In the genomic region with DNA sequence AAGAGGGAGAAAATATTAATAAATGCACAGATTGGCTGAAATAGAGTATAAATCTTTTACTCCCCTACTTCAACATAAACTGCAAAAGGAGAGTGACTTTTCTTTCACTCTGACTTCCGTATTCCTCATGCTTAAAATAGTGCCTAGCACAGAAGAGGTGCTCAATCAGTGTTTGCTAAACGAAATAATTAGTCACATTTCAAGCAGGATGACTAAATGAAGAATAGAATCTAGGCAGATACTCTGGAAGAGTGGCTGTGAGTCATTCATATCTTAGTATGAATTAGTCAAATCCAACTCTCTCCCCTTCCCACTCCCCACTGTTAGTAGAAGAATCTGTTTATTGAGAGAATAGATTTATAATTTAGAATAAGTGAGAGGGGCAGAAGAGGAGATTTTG, we compare ENCODE assay signal across 11 cellular contexts. TPM values are rescaled to one million over a fixed set of nuclear protein-coding genes. Genes with fewer than 3 reads are reported as not detected.
DNase-seq lines count a peak whose midpoint lies in the region; ATAC-seq and TF ChIP-seq lines count a peak whose summit lies in the region.
"Had no signal": no experiment of that assay in that cellular context is flagged by ENCODE, and none has a peak within 500 bp of the region (broad histone marks: within the 10 kb centered on the region; RNA-seq: fewer than 3 reads in every experiment).

No MANE protein-coding gene starts in this region.

- H3K27me3 ChIP-seq in left ventricle myocardium inferior (ENCODE audit: low read depth): no peaks in the 10 kb centered on the region
- H3K27me3 ChIP-seq in PC-9 (ENCODE audit: insufficient read depth, low read depth): no peaks in the 10 kb centered on the region
- no peaks in the 10 kb centered on the region for H3K27me3 ChIP-seq in upper lobe of left lung
- H3K27me3 ChIP-seq: ovary had no signal

- peak overlapping the region; percentile 55; the same call in 1 of the 2 replicates for H2AFZ ChIP-seq in PC-9

- WGBS in upper lobe of left lung, 2 donors: 36 to 60% methylated on average over 2 of the region's 2 CpGs

- TF ChIP-seq EP300 in upper lobe of left lung (IDR thresholded peaks at IDR 0.05): peak in 1 of 4 donors; percentile 41

- ATAC-seq in Right ventricle myocardium superior (ENCODE audit: poor library complexity) (no peak), esophagus mucosa (peak; percentile 74), upper lobe of left lung (ENCODE audit: low FRiP score in 2 of 2) (no peak), HG02938 (IDR thresholded peaks at IDR 0.05; ENCODE audit: unreplicated experiment) (no peak)

- H3K79me2 ChIP-seq in PC-9 (ENCODE audit: low read depth): peaks cover 51% of the 10 kb centered on the region

- POLR2A ChIA-PET in PC-9 (lab: Charles Lee; ENCODE audit: unreplicated experiment) (no interaction called here), GM10248 (lab: Yijun Ruan, JAX) (no interaction called here)

- no peaks in the 10 kb centered on the region for H3K9me2 ChIP-seq in PC-9 (ENCODE audit: insufficient read depth)

- TF ChIP-seq POLR2A in upper lobe of left lung (IDR thresholded peaks at IDR 0.05): peak in 1 of 4 donors; percentile 10

- H3K4me2 ChIP-seq in PC-9: peak overlapping the region; percentile 74

- H3K27ac ChIP-seq in left ventricle myocardium inferior (replicated peaks): peak overlapping the region; percentile 45
- H3K27ac ChIP-seq in PC-9: peak overlapping the region; percentile 90
- H3K27ac ChIP-seq in upper lobe of left lung: peak overlapping the region; percentile 50 to 87 (median 56)
- no peak overlapping the region for H3K27ac ChIP-seq in substantia nigra (ENCODE audit: low read depth, low read length, poor library complexity, severe bottlenecking)
- H3K27ac ChIP-seq: ovary had no signal

- H4K20me1 ChIP-seq in PC-9 (ENCODE audit: insufficient read depth): no peaks in the 10 kb centered on the region

- peak overlapping the region; percentile 14 for H3K4me3 ChIP-seq in left ventricle myocardium inferior
- peak overlapping the region; percentile 40 for H3K4me3 ChIP-seq in PC-9
- no peak overlapping the region for H3K4me3 ChIP-seq in upper lobe of left lung
- H3K4me3 ChIP-seq: ovary had no signal

- peaks cover 34% of the 10 kb centered on the region for H3K36me3 ChIP-seq in left ventricle myocardium inferior
- H3K36me3 ChIP-seq in PC-9 (ENCODE audit: low read depth): 0 out of 2 replicates have a peak, but pooled peaks cover 11% of the 10 kb centered on the region
- peaks cover 0 to 27% (median 0%) of the 10 kb centered on the region in 4 donors for H3K36me3 ChIP-seq in upper lobe of left lung
- H3K36me3 ChIP-seq: ovary had no signal

- CTCF ChIA-PET in PC-9 (lab: Charles Lee) (interaction anchor here (0.5 kb wide), 1 partner anchor 708 kb away, joined by 4 read pairs; no protein-coding TSS in a partner anchor), GM10248 (lab: Yijun Ruan, JAX) (interaction anchor here (1.3 kb wide), 1 partner anchor 127 kb away, joined by 4 read pairs; no protein-coding TSS in a partner anchor)

- H3K4me1 ChIP-seq in left ventricle myocardium inferior (peaks cover 46% of the 10 kb centered on the region), PC-9 (replicated peaks; ENCODE audit: insufficient read depth) (peaks cover 53% of the 10 kb centered on the region), upper lobe of left lung (peaks cover 23 to 49% (median 40%) of the 10 kb centered on the region in 4 donors)

- no TSS peak for BruUV-seq in PC-9 (replicated peaks; lab: Mats Ljungman, UMichigan)

- TF ChIP-seq CTCF in left ventricle myocardium inferior (IDR thresholded peaks at IDR 0.05; ENCODE audit: borderline replicate concordance): no peak
- TF ChIP-seq CTCF in PC-9 (conservative IDR thresholded peaks at IDR 0.05): no peak
- TF ChIP-seq CTCF in upper lobe of left lung (IDR thresholded peaks at IDR 0.05): no peak
- no peak for TF ChIP-seq CTCF in GM10248 (IDR thresholded peaks at IDR 0.05; ENCODE audit: control extremely low read depth, extremely low read depth, low read depth, missing control alignments)

- no peak for DNase-seq in left ventricle myocardium inferior
- no peak for DNase-seq in Right ventricle myocardium superior
- DNase-seq in PC-9: peak in 1 of 2 experiments; percentile 79
- no peak for DNase-seq in upper lobe of left lung
- DNase-seq in substantia nigra (lab: John Stamatoyannopoulos, UW): no peak
- DNase-seq in GM10248 (ENCODE audit: extremely low spot score): no peak
- DNase-seq: activated CD4-positive, alpha-beta T cell treated with anti-CD3 and anti-CD28 coated beads, Interleukin-2, amount 50 U/mL, for 48 hours; NK-92 treated with Interleukin-12 subunit alpha and Interleukin-12 subunit beta, amount 100 ng/mL, for 24 hours; ovary had no signal

- H3K9me3 ChIP-seq in left ventricle myocardium inferior (replicated peaks) (no peaks in the 10 kb centered on the region), PC-9 (ENCODE audit: insufficient read depth, low read depth) (no peaks in the 10 kb centered on the region), upper lobe of left lung (no peaks in the 10 kb centered on the region)
- H3K9me3 ChIP-seq: ovary had no signal

- peaks cover 15% of the 10 kb centered on the region for H3F3A ChIP-seq in PC-9 (ENCODE audit: insufficient read depth, low read depth)

- intact Hi-C loops in left ventricle myocardium inferior (cut with micrococcal nuclease): loop anchor here (5.0 kb wide), 1 partner anchor 132 kb away; no protein-coding TSS in a partner anchor
- intact Hi-C loops in Right ventricle myocardium superior (cut with DNase I): no loop called here
- intact Hi-C loops in PC-9 (cut with micrococcal nuclease; ENCODE audit: unreplicated experiment): no loop called here

RNA-seq across cellular contexts. Expression of a gene that starts 4.8 kb away (rescaled TPM):
- total RNA-seq in left ventricle myocardium inferior (14.7 TPM), Right ventricle myocardium superior (9.0 TPM), PC-9 (2021) (2.3 and 4.4 TPM in 2 replicates), esophagus mucosa (1.5 TPM), upper lobe of left lung (10 to 100 TPM; 11.6 to 20.8 (median 14.4) TPM)

RNA-seq across cellular contexts. Expression of a gene that starts 17.5 kb away (rescaled TPM):
- total RNA-seq in left ventricle myocardium inferior (34.3 TPM), Right ventricle myocardium superior (39.8 TPM), PC-9 (2021) (13.5 and 22.0 TPM in 2 replicates), esophagus mucosa (28.1 TPM), upper lobe of left lung (10 to 100 TPM in 5 of 6 donors, 1 to 10 TPM in 1; 3.1 to 19.3 (median 14.4) TPM)

RNA-seq across cellular contexts. Expression of a gene that starts 55.1 kb away (rescaled TPM):
- total RNA-seq in left ventricle myocardium inferior (2.0 TPM), Right ventricle myocardium superior (2.4 TPM), PC-9 (2021) (0.55 and 1.4 TPM in 2 replicates), esophagus mucosa (0.32 TPM), upper lobe of left lung (10 to 100 TPM in 1 of 6 donors, 1 to 10 TPM in 5; 1.0 to 10.6 (median 3.2) TPM)

Comparison
In these comparisons a context has a peak if more than half of its experiments do, and no peak if none do; other contexts are left out.
1. H3K4me3 ChIP-seq: peak in left ventricle myocardium inferior (single experiment) and PC-9 (single experiment); none in upper lobe of left lung (0 of 4).